8 cellular contexts compared by ENCODE assay signal in genomic region chr10:42551582-42552187, GRCh38.
DNase-seq lines count a peak whose midpoint lies in the region; ATAC-seq and TF ChIP-seq lines count a peak whose summit lies in the region.

No MANE protein-coding gene starts in this region.

- H3K4me1 Mint-ChIP-seq in stimulated activated naive CD8-positive, alpha-beta T cell treated with anti-CD3 and anti-CD28 coated beads, Interleukin-15, Interleukin-2, amounts not matched to agents 100 ng/mL and 50 ng/mL, for 24 hours (ENCODE audit: low read depth): peaks cover 52% of the 10 kb centered on the region
- peaks cover 48% of the 10 kb centered on the region for H3K4me1 Mint-ChIP-seq in activated naive CD8-positive, alpha-beta T cell (ENCODE audit: low read depth)
- peaks cover 45 to 61% of the 10 kb centered on the region in 2 donors for H3K4me1 Mint-ChIP-seq in immature natural killer cell

- no peak for TF ChIP-seq EP300 in suprapubic skin (IDR thresholded peaks at IDR 0.05)

- H3K27me3 ChIP-seq in suprapubic skin: no peaks in the 10 kb centered on the region

- H3K9me3 Mint-ChIP-seq in stimulated activated naive CD8-positive, alpha-beta T cell treated with anti-CD3 and anti-CD28 coated beads, Interleukin-15, Interleukin-2, amounts not matched to agents 100 ng/mL and 50 ng/mL, for 24 hours: peaks cover 13% of the 10 kb centered on the region
- H3K9me3 Mint-ChIP-seq in activated naive CD8-positive, alpha-beta T cell (ENCODE audit: low read depth): peaks cover 12% of the 10 kb centered on the region
- H3K9me3 Mint-ChIP-seq in immature natural killer cell: no peaks in the 10 kb centered on the region

- 54% methylated on average over 24 of the region's 24 CpGs for WGBS in suprapubic skin

- TF ChIP-seq POLR2A in suprapubic skin (IDR thresholded peaks at IDR 0.05): no peak

- no peak for TF ChIP-seq CTCF in suprapubic skin (IDR thresholded peaks at IDR 0.05)

- H3K27ac ChIP-seq in suprapubic skin: no peak overlapping the region

- no peaks in the 10 kb centered on the region for H3K27me3 Mint-ChIP-seq in stimulated activated naive CD8-positive, alpha-beta T cell treated with anti-CD3 and anti-CD28 coated beads, Interleukin-15, Interleukin-2, amounts not matched to agents 100 ng/mL and 50 ng/mL, for 24 hours
- peaks cover 2% of the 10 kb centered on the region for H3K27me3 Mint-ChIP-seq in activated naive CD8-positive, alpha-beta T cell
- H3K27me3 Mint-ChIP-seq in immature natural killer cell (ENCODE audit: low read depth in 3 of 3): peaks cover 7 to 11% (median 10%) of the 10 kb centered on the region in 3 donors

- peak overlapping the region; percentile 96 for H3K4me3 Mint-ChIP-seq in stimulated activated naive CD8-positive, alpha-beta T cell treated with anti-CD3 and anti-CD28 coated beads, Interleukin-15, Interleukin-2, amounts not matched to agents 100 ng/mL and 50 ng/mL, for 24 hours
- peak overlapping the region; percentile 97 for H3K4me3 Mint-ChIP-seq in activated naive CD8-positive, alpha-beta T cell
- H3K4me3 Mint-ChIP-seq in immature natural killer cell: peak overlapping the region; percentile 98 to 99 (median 98)

- H3K4me3 ChIP-seq in suprapubic skin: peak overlapping the region; percentile 88

- no peaks in the 10 kb centered on the region for H3K9me3 ChIP-seq in suprapubic skin

- peak overlapping the region; percentile 95 for H3K27ac Mint-ChIP-seq in stimulated activated naive CD8-positive, alpha-beta T cell treated with anti-CD3 and anti-CD28 coated beads, Interleukin-15, Interleukin-2, amounts not matched to agents 100 ng/mL and 50 ng/mL, for 24 hours
- peak overlapping the region; percentile 93 for H3K27ac Mint-ChIP-seq in activated naive CD8-positive, alpha-beta T cell
- peak overlapping the region; percentile 90 to 98 (median 96) for H3K27ac Mint-ChIP-seq in immature natural killer cell

- H3K4me1 ChIP-seq in suprapubic skin: peaks cover 24% of the 10 kb centered on the region

- H3K36me3 ChIP-seq in suprapubic skin: peaks cover 4% of the 10 kb centered on the region

- DNase-seq in stimulated activated naive CD8-positive, alpha-beta T cell treated with anti-CD3 and anti-CD28 coated beads, Interleukin-15, Interleukin-2, amounts not matched to agents 100 U/mL and 50 U/mL, for 24 hours: no peak
- DNase-seq in immature natural killer cell: no peak
- DNase-seq in suprapubic skin (ENCODE audit: low spot score in 2 of 2): no peak
- no peak for DNase-seq in islet precursor cell

- H3K36me3 Mint-ChIP-seq in stimulated activated naive CD8-positive, alpha-beta T cell treated with anti-CD3 and anti-CD28 coated beads, Interleukin-15, Interleukin-2, amounts not matched to agents 100 ng/mL and 50 ng/mL, for 24 hours (ENCODE audit: low read depth): peaks cover 50% of the 10 kb centered on the region
- H3K36me3 Mint-ChIP-seq in activated naive CD8-positive, alpha-beta T cell: peaks cover 25% of the 10 kb centered on the region
- H3K36me3 Mint-ChIP-seq in immature natural killer cell: peaks cover 2 to 24% (median 23%) of the 10 kb centered on the region in 3 donors

- no peak for ATAC-seq in stimulated activated naive CD8-positive, alpha-beta T cell treated with anti-CD3 and anti-CD28 coated beads, Interleukin-15, Interleukin-2, amounts not matched to agents 100 U/mL and 50 U/mL, for 24 hours
- ATAC-seq in HG03432 (IDR thresholded peaks at IDR 0.05; ENCODE audit: unreplicated experiment) (no peak), GM21786 (IDR thresholded peaks at IDR 0.05; ENCODE audit: unreplicated experiment) (no peak)
